ENCODE assay signal across 1 cellular context in the genomic region with DNA sequence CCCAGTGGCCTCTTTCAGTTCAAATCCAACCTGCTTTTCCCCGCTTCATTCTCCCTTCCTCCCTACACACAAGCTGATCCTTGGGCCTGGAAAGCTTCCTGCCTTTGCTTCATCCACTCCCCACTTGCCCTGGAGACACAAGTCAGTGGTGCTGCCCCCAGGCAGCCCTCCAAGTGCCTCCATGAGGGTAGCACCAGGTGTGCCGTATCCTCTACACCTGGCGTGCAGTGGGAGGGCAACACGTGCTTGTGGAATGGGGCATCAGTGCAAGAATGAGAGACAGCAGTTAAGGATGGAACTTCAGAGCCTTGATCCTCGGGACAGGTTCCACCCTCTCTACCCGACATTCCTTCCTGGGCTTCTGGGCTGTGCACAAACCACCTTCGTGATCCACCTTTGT.
A peak's percentile ranks its signal among the peaks of the same experiment; 100 is the strongest.
TF ChIP-seq lines count a peak whose summit lies in the region.

No MANE protein-coding gene starts in this region.

TF ChIP-seq in HEK293, 187 proteins besides CTCF, POLR2A, EP300 and RAD21:
- TF ChIP-seq ZNF341 (tag by site-specific recombination; IDR thresholded peaks at IDR 0.05; ENCODE audit: low read depth) (0 out of 2 replicates have a peak, but pooled peaks have one; percentile 27), ZNF558 (tag by site-specific recombination; IDR thresholded peaks at IDR 0.05) (no peak)
